ENCODE assay signal across 16 cellular contexts in genomic region chr18:10215444-10215843, GRCh38.
"Had no signal": no experiment of that assay in that cellular context is flagged by ENCODE, and none has a peak within 500 bp of the region (broad histone marks: within the 10 kb centered on the region; RNA-seq: fewer than 3 reads in every experiment).

No MANE protein-coding gene starts in this region.

- H3K27me3 ChIP-seq: body of pancreas, upper lobe of left lung had no signal

- H3K27ac ChIP-seq: body of pancreas, lower lobe of right lung, upper lobe of left lung had no signal

- H3K36me3 Mint-ChIP-seq: activated naive CD4-positive, alpha-beta T cell treated with anti-CD3 and anti-CD28 coated beads, Interleukin-2, amount 50 U/mL, for 24 hours had no signal

- H3K27ac Mint-ChIP-seq: activated naive CD4-positive, alpha-beta T cell treated with anti-CD3 and anti-CD28 coated beads, Interleukin-2, amount 50 U/mL, for 24 hours; T-helper 17 cell had no signal

- H3K4me1 Mint-ChIP-seq: activated naive CD4-positive, alpha-beta T cell treated with anti-CD3 and anti-CD28 coated beads, Interleukin-2, amount 50 U/mL, for 24 hours; T-helper 17 cell had no signal

- H3K9me3 ChIP-seq: body of pancreas had no signal

- H3K4me3 Mint-ChIP-seq: activated naive CD4-positive, alpha-beta T cell treated with anti-CD3 and anti-CD28 coated beads, Interleukin-2, amount 50 U/mL, for 24 hours; naive thymus-derived CD4-positive, alpha-beta T cell; neural crest cell; T-helper 17 cell had no signal

- DNase-seq: activated gamma-delta T cell treated with Interleukin-2 at 50 U/mL for 16 hours; activated T-cell treated with anti-CD3 and anti-CD28 coated beads, Interleukin-2, amount 50 U/mL, for 1 hour; anterior cingulate cortex; body of pancreas; effector CD4-positive, alpha-beta T cell; foreskin fibroblast; kidney; lower lobe of right lung; naive thymus-derived CD4-positive, alpha-beta T cell; stimulated activated CD4-positive, alpha-beta T cell treated with anti-CD3 and anti-CD28 coated beads, Interleukin-2, amount 100 ng/mL, for 48 hours; stimulated activated CD8-positive, alpha-beta memory T cell treated with anti-CD3 and anti-CD28 coated beads, Interleukin-4, amount 100 ng/mL, for 48 hours; stimulated activated naive CD4-positive, alpha-beta T cell; T-helper 17 cell; upper lobe of left lung had no signal

- H3K36me3 ChIP-seq: lower lobe of right lung, upper lobe of left lung had no signal

- H3K4me3 ChIP-seq: body of pancreas, lower lobe of right lung, upper lobe of left lung had no signal
